ENCODE assay signal across 16 cellular contexts in genomic region chr17:36127199-36127881, GRCh38. TPM values are rescaled to one million over a fixed set of nuclear protein-coding genes. Genes with fewer than 3 reads are reported as not detected.
DNase-seq lines count a peak whose midpoint lies in the region; ATAC-seq and TF ChIP-seq lines count a peak whose summit lies in the region.
"Had no signal": no experiment of that assay in that cellular context is flagged by ENCODE, and none has a peak within 500 bp of the region (broad histone marks: within the 10 kb centered on the region; RNA-seq: fewer than 3 reads in every experiment).

No MANE protein-coding gene starts in this region.

- DNase-seq in GM13977 (ENCODE audit: low spot score) (peak; percentile 27), NCI-H1417 (lab: John Stamatoyannopoulos, UW) (no peak)
- no peak for DNase-seq in activated CD4-positive, alpha-beta memory T cell treated with anti-CD3 and anti-CD28 coated beads for 36 hours
- no peak for DNase-seq in activated CD4-positive, alpha-beta T cell treated with anti-CD3 and anti-CD28 coated beads, Interleukin-2, amount 10 ng/mL, durations not matched to agents 24 days and 14 days
- DNase-seq: DMS 273 treated with DMSO at 0.1 percent for 48 hours; dorsolateral prefrontal cortex; NCI-H2107; right lobe of liver; stimulated activated CD4-positive, alpha-beta T cell treated with anti-CD3 and anti-CD28 coated beads, Interleukin-4, amount 100 ng/mL, for 4 hours; stimulated activated naive CD4-positive, alpha-beta T cell had no signal

- H3K4me3 ChIP-seq in mucosa of rectum (ENCODE audit: low read length in 2 of 2): no peak overlapping the region
- H3K4me3 ChIP-seq: dorsolateral prefrontal cortex, right lobe of liver, SJCRH30 had no signal

- H3K27me3 Mint-ChIP-seq in activated CD4-positive, alpha-beta memory T cell treated with anti-CD3 and anti-CD28 coated beads for 36 hours: peaks cover 18% of the 10 kb centered on the region
- H3K27me3 Mint-ChIP-seq in activated CD4-positive, alpha-beta T cell treated with anti-CD3 and anti-CD28 coated beads, Interleukin-2, amount 10 ng/mL, durations not matched to agents 24 days and 14 days: peaks cover 17% of the 10 kb centered on the region

- peak overlapping the region; percentile 79 to 83 for H3K27ac ChIP-seq in mucosa of rectum (ENCODE audit: low read depth in 2 of 2, low read length in 2 of 2)
- H3K27ac ChIP-seq: dorsolateral prefrontal cortex, right lobe of liver, SJCRH30 had no signal

- no peaks in the 10 kb centered on the region for H3K27me3 ChIP-seq in mucosa of rectum (ENCODE audit: control insufficient read depth in 2 of 2, insufficient read depth in 2 of 2, low read length in 2 of 2)
- H3K27me3 ChIP-seq: right lobe of liver had no signal

- H3K9me3 ChIP-seq in mucosa of rectum (ENCODE audit: control insufficient read depth in 2 of 2, low read length in 2 of 2): peaks cover 8 to 11% of the 10 kb centered on the region in 2 donors
- H3K9me3 ChIP-seq: right lobe of liver, SJCRH30 had no signal

- no peaks in the 10 kb centered on the region for H3K36me3 ChIP-seq in mucosa of rectum (ENCODE audit: control insufficient read depth in 2 of 2, insufficient read depth in 2 of 2, low read length in 2 of 2)
- H3K36me3 ChIP-seq: right lobe of liver, SJCRH30 had no signal

- H3K4me1 ChIP-seq in mucosa of rectum (ENCODE audit: control insufficient read depth in 2 of 2, insufficient read depth in 2 of 2, low read length in 2 of 2): peaks cover 26 to 32% of the 10 kb centered on the region in 2 donors
- H3K4me1 ChIP-seq: right lobe of liver, SJCRH30 had no signal

- H3K4me1 Mint-ChIP-seq in activated CD4-positive, alpha-beta memory T cell treated with anti-CD3 and anti-CD28 coated beads for 36 hours (ENCODE audit: low read depth): no peaks in the 10 kb centered on the region
- no peaks in the 10 kb centered on the region for H3K4me1 Mint-ChIP-seq in activated CD4-positive, alpha-beta T cell treated with anti-CD3 and anti-CD28 coated beads, Interleukin-2, amount 10 ng/mL, durations not matched to agents 24 days and 14 days

- ATAC-seq in GM21576 (IDR thresholded peaks at IDR 0.05; ENCODE audit: unreplicated experiment) (peak; percentile 45), HG03354 (IDR thresholded peaks at IDR 0.05; ENCODE audit: poor library complexity, severe bottlenecking, unreplicated experiment) (peak; percentile 85), HG03439 (IDR thresholded peaks at IDR 0.05; ENCODE audit: unreplicated experiment) (no peak)

- H3K27ac Mint-ChIP-seq in activated CD4-positive, alpha-beta memory T cell treated with anti-CD3 and anti-CD28 coated beads for 36 hours: no peak overlapping the region
- H3K27ac Mint-ChIP-seq in activated CD4-positive, alpha-beta T cell treated with anti-CD3 and anti-CD28 coated beads, Interleukin-2, amount 10 ng/mL, durations not matched to agents 24 days and 14 days: no peak overlapping the region

- in situ Hi-C loops in GM13977 (cut with MboI; ENCODE audit: low pct_unique_long_range_greater_than_20kb, low sequenced_read_pairs, unreplicated experiment): no loop called here

- TF ChIP-seq CTCF in GM13977 (IDR thresholded peaks at IDR 0.05; ENCODE audit: extremely low read depth, insufficient read depth, missing control alignments): no peak

- peaks cover 6% of the 10 kb centered on the region for H3K36me3 Mint-ChIP-seq in activated CD4-positive, alpha-beta memory T cell treated with anti-CD3 and anti-CD28 coated beads for 36 hours
- H3K36me3 Mint-ChIP-seq in activated CD4-positive, alpha-beta T cell treated with anti-CD3 and anti-CD28 coated beads, Interleukin-2, amount 10 ng/mL, durations not matched to agents 24 days and 14 days (ENCODE audit: low read depth): no peaks in the 10 kb centered on the region

- intact Hi-C loops in activated CD4-positive, alpha-beta memory T cell treated with anti-CD3 and anti-CD28 coated beads for 36 hours (cut with micrococcal nuclease): no loop called here
- intact Hi-C loops in activated CD4-positive, alpha-beta T cell treated with anti-CD3 and anti-CD28 coated beads, Interleukin-2, amount 10 ng/mL, durations not matched to agents 24 days and 14 days (cut with micrococcal nuclease): no loop called here

- POLR2A ChIA-PET in activated CD4-positive, alpha-beta memory T cell treated with anti-CD3 and anti-CD28 coated beads for 36 hours (lab: Charles Lee): no interaction called here

- no peak overlapping the region for H3K9ac ChIP-seq in mucosa of rectum (ENCODE audit: low read depth in 1 of 2, low read length in 2 of 2)

- no peak overlapping the region for H3K4me3 Mint-ChIP-seq in activated CD4-positive, alpha-beta memory T cell treated with anti-CD3 and anti-CD28 coated beads for 36 hours
- H3K4me3 Mint-ChIP-seq in activated CD4-positive, alpha-beta T cell treated with anti-CD3 and anti-CD28 coated beads, Interleukin-2, amount 10 ng/mL, durations not matched to agents 24 days and 14 days: no peak overlapping the region
- H3K4me3 Mint-ChIP-seq: neural crest cell had no signal

- H3K9me3 Mint-ChIP-seq in activated CD4-positive, alpha-beta memory T cell treated with anti-CD3 and anti-CD28 coated beads for 36 hours: peaks cover 17% of the 10 kb centered on the region
- H3K9me3 Mint-ChIP-seq in activated CD4-positive, alpha-beta T cell treated with anti-CD3 and anti-CD28 coated beads, Interleukin-2, amount 10 ng/mL, durations not matched to agents 24 days and 14 days: peaks cover 11% of the 10 kb centered on the region

- CTCF ChIA-PET in activated CD4-positive, alpha-beta memory T cell treated with anti-CD3 and anti-CD28 coated beads for 36 hours (lab: Charles Lee): interaction anchor here (1.1 to 2.6 kb wide), 3 partner anchors 11 to 158 kb away, joined by 3 to 8 read pairs (median 5); no protein-coding TSS in a partner anchor

RNA-seq across cellular contexts. Expression of gene CCL4, which starts 23.7 kb away (rescaled TPM):
- total RNA-seq in activated CD4-positive, alpha-beta memory T cell treated with anti-CD3 and anti-CD28 coated beads for 36 hours: 100 to 1,000 TPM; 917 to 966 TPM
- 351 and 370 TPM in 2 replicates for total RNA-seq in activated CD4-positive, alpha-beta T cell treated with anti-CD3 and anti-CD28 coated beads, Interleukin-2, amount 10 ng/mL, durations not matched to agents 24 days and 14 days
- total RNA-seq: neural crest cell, SJCRH30 had no signal

RNA-seq across cellular contexts. Expression of gene CCL3, which starts 37.4 kb away (rescaled TPM):
- 100 to 1,000 TPM; 981 to 989 TPM for total RNA-seq in activated CD4-positive, alpha-beta memory T cell treated with anti-CD3 and anti-CD28 coated beads for 36 hours
- total RNA-seq in activated CD4-positive, alpha-beta T cell treated with anti-CD3 and anti-CD28 coated beads, Interleukin-2, amount 10 ng/mL, durations not matched to agents 24 days and 14 days: 403 and 414 TPM in 2 replicates
- total RNA-seq: neural crest cell, SJCRH30 had no signal

RNA-seq across cellular contexts. Expression of gene TBC1D3B, which starts 49.1 kb away (rescaled TPM):
- total RNA-seq in activated CD4-positive, alpha-beta memory T cell treated with anti-CD3 and anti-CD28 coated beads for 36 hours: 1 to 10 TPM; 5.6 to 8.1 TPM
- total RNA-seq in activated CD4-positive, alpha-beta T cell treated with anti-CD3 and anti-CD28 coated beads, Interleukin-2, amount 10 ng/mL, durations not matched to agents 24 days and 14 days: 8.9 and 9.8 TPM in 2 replicates
